In genomic region chr5:151079838-151080619, GRCh38 we compare ENCODE assay signal across 8 cellular contexts. TPM values are rescaled to one million over a fixed set of nuclear protein-coding genes. Genes with fewer than 3 reads are reported as not detected.
A peak's percentile ranks its signal among the peaks of the same experiment; 100 is the strongest.
DNase-seq lines count a peak whose midpoint lies in the region; ATAC-seq and TF ChIP-seq lines count a peak whose summit lies in the region.

No MANE protein-coding gene starts in this region.

- no peak for ATAC-seq in upper lobe of right lung
- no peak for ATAC-seq in left colon
- no peak for ATAC-seq in GM18867 (IDR thresholded peaks at IDR 0.05; ENCODE audit: unreplicated experiment)

- H3K4me1 Mint-ChIP-seq in T-helper 1 cell treated with Interleukin-12 subunit alpha and Interleukin-12 subunit beta and Interleukin-4 antibody, amounts not matched to agents 30 μg/mL and 1 μg/mL, for 36 hours (ENCODE audit: low read depth) = peaks cover 78% of the 10 kb centered on the region
- H3K4me1 Mint-ChIP-seq in mesothelial cell of epicardium = peaks cover 35% of the 10 kb centered on the region

- H3K27ac ChIP-seq in OCI-LY3 (ENCODE audit: low read length) (peak overlapping the region; percentile 99), caudate nucleus (ENCODE audit: low read depth, low read length) (peak overlapping the region; percentile 96), upper lobe of right lung (peak overlapping the region; percentile 97)

- TF ChIP-seq CTCF in OCI-LY3 (IDR thresholded peaks at IDR 0.05; ENCODE audit: low read depth, low read length) (no peak), mesothelial cell of epicardium (IDR thresholded peaks at IDR 0.05; ENCODE audit: unreplicated experiment) (no peak), upper lobe of right lung (IDR thresholded peaks at IDR 0.05) (no peak)

- H3K36me3 Mint-ChIP-seq in T-helper 1 cell treated with Interleukin-12 subunit alpha and Interleukin-12 subunit beta and Interleukin-4 antibody, amounts not matched to agents 30 μg/mL and 1 μg/mL, for 36 hours (ENCODE audit: low read depth) = peaks cover 49% of the 10 kb centered on the region
- H3K36me3 Mint-ChIP-seq in mesothelial cell of epicardium = peaks cover 3% of the 10 kb centered on the region

- no peaks in the 10 kb centered on the region for H3K27me3 Mint-ChIP-seq in T-helper 1 cell treated with Interleukin-12 subunit alpha and Interleukin-12 subunit beta and Interleukin-4 antibody, amounts not matched to agents 30 μg/mL and 1 μg/mL, for 36 hours (ENCODE audit: low read depth)
- H3K27me3 Mint-ChIP-seq in mesothelial cell of epicardium (ENCODE audit: low read depth) = no peaks in the 10 kb centered on the region

- H3K9me3 Mint-ChIP-seq in T-helper 1 cell treated with Interleukin-12 subunit alpha and Interleukin-12 subunit beta and Interleukin-4 antibody, amounts not matched to agents 30 μg/mL and 1 μg/mL, for 36 hours = no peaks in the 10 kb centered on the region
- no peaks in the 10 kb centered on the region for H3K9me3 Mint-ChIP-seq in mesothelial cell of epicardium

- H3K9ac ChIP-seq in OCI-LY3 (ENCODE audit: low read length) = peak overlapping the region; percentile 96

- H3K4me2 ChIP-seq in OCI-LY3 (ENCODE audit: low read length) = peak overlapping the region; percentile 98

- H4K20me1 ChIP-seq in OCI-LY3 (ENCODE audit: insufficient read depth, low read length) = peaks cover 32% of the 10 kb centered on the region

- H3K4me1 ChIP-seq in OCI-LY3 (ENCODE audit: low read length) = peaks cover 66% of the 10 kb centered on the region
- peaks cover 75% of the 10 kb centered on the region for H3K4me1 ChIP-seq in upper lobe of right lung

- H2AFZ ChIP-seq in OCI-LY3 (ENCODE audit: low read depth, low read length) = no peak overlapping the region

- H3K79me2 ChIP-seq in OCI-LY3 (ENCODE audit: low read length) = peaks cover 94% of the 10 kb centered on the region

- intact Hi-C loops in upper lobe of right lung (cut with DNase I) (no loop called here), left colon (cut with DNase I, micrococcal nuclease) (no loop called here)

- H3K36me3 ChIP-seq in OCI-LY3 (replicated peaks; ENCODE audit: low read depth, low read length) (peaks cover 39% of the 10 kb centered on the region), upper lobe of right lung (peaks cover 4% of the 10 kb centered on the region)

- peak overlapping the region; percentile 83 for H3K27ac Mint-ChIP-seq in T-helper 1 cell treated with Interleukin-12 subunit alpha and Interleukin-12 subunit beta and Interleukin-4 antibody, amounts not matched to agents 30 μg/mL and 1 μg/mL, for 36 hours
- H3K27ac Mint-ChIP-seq in mesothelial cell of epicardium = peak overlapping the region; percentile 93

- H3K9me3 ChIP-seq in OCI-LY3 (ENCODE audit: insufficient read depth, low read length) = no peaks in the 10 kb centered on the region
- H3K9me3 ChIP-seq in upper lobe of right lung = no peaks in the 10 kb centered on the region

- no peaks in the 10 kb centered on the region for H3K27me3 ChIP-seq in OCI-LY3 (ENCODE audit: low read depth, low read length)
- H3K27me3 ChIP-seq in upper lobe of right lung = no peaks in the 10 kb centered on the region

- peak overlapping the region; percentile 95 for H3K4me3 Mint-ChIP-seq in T-helper 1 cell treated with Interleukin-12 subunit alpha and Interleukin-12 subunit beta and Interleukin-4 antibody, amounts not matched to agents 30 μg/mL and 1 μg/mL, for 36 hours
- peak overlapping the region; percentile 80 for H3K4me3 Mint-ChIP-seq in mesothelial cell of epicardium

- DNase-seq in T-helper 1 cell (no peak), caudate nucleus (lab: John Stamatoyannopoulos, UW) (no peak), mesothelial cell of epicardium (ENCODE audit: low spot score in 2 of 2, unreplicated experiment in 2 of 2) (no peak), upper lobe of right lung (no peak), left colon (no peak)

- peak overlapping the region; percentile 93 for H3K4me3 ChIP-seq in OCI-LY3 (ENCODE audit: low read length)
- H3K4me3 ChIP-seq in upper lobe of right lung = peak overlapping the region; percentile 87

RNA-seq across cellular contexts. Expression of gene TNIP1, which starts 0.8 kb away (rescaled TPM):
- total RNA-seq in mesothelial cell of epicardium (80.4 to 84.1 TPM (median 81.8 TPM) in 3 replicates), upper lobe of right lung (120 TPM), left colon (100 to 1,000 TPM; 200 to 215 TPM)

RNA-seq across cellular contexts. Expression of gene GPX3, which starts 59.6 kb away (rescaled TPM):
- total RNA-seq in mesothelial cell of epicardium = 2.0 to 2.6 TPM (median 2.4 TPM) in 3 replicates
- 1,259 TPM for total RNA-seq in upper lobe of right lung
- 100 to 1,000 TPM; 106 to 174 TPM for total RNA-seq in left colon

Comparison
In these comparisons a context has a peak if more than half of its experiments do, and no peak if none do; other contexts are left out.
1. RNA of gene GPX3, which starts 59.6 kb away (total RNA-seq): 1,259 TPM in upper lobe of right lung (single experiment) and 106 to 174 TPM in left colon; 2.0 to 2.6 TPM in mesothelial cell of epicardium; every median in the first group is over 10 times any median in the second.
2. Peak in every context shown above with its lines, with median percentiles within 50 percentile points of each other: H3K27ac ChIP-seq.